In genomic region chr10:28674782-28675181, GRCh38 we compare ENCODE assay signal across 24 cellular contexts.
"Had no signal": no experiment of that assay in that cellular context is flagged by ENCODE, and none has a peak within 500 bp of the region (broad histone marks: within the 10 kb centered on the region; RNA-seq: fewer than 3 reads in every experiment).

No MANE protein-coding gene starts in this region.

- ATAC-seq: foreskin keratinocyte; left cardiac atrium; lower lobe of right lung; natural killer cell treated with Interleukin-12 subunit alpha and Interleukin-12 subunit beta and Interleukin-15 and Interleukin-18, amount 100 ng/mL, for 72 hours; right lobe of liver; stimulated activated naive B cell treated with anti-CD40 and anti-IgM and Interleukin-4, amounts not matched to agents 10 μg/mL and 1 μg/mL and 100 μg/mL, for 72 hours; stimulated activated naive CD8-positive, alpha-beta T cell treated with anti-CD3 and anti-CD28 coated beads, Interleukin-15, amount 100 ng/mL, for 72 hours had no signal

- H3K9ac ChIP-seq: parathyroid adenoma had no signal

- H3K9me3 Mint-ChIP-seq: dendritic cell treated with granulocyte-macrophage colony-stimulating factor and Interleukin-4, amounts not matched to agents 40 ng/mL and 50 ng/mL, for 4 days; memory B cell; natural killer cell treated with Interleukin-12 subunit alpha and Interleukin-12 subunit beta and Interleukin-15 and Interleukin-18, amount 100 ng/mL, for 72 hours; stimulated activated naive CD8-positive, alpha-beta T cell treated with anti-CD3 and anti-CD28 coated beads, Interleukin-15, amount 100 ng/mL, for 72 hours had no signal

- H3K27ac ChIP-seq: foreskin keratinocyte, left ventricle myocardium inferior, lower lobe of right lung, parathyroid adenoma, prostate gland, right lobe of liver, spleen, testis, tibial nerve had no signal

- H3K36me3 Mint-ChIP-seq: immature natural killer cell; memory B cell; natural killer cell treated with Interleukin-12 subunit alpha and Interleukin-12 subunit beta and Interleukin-15 and Interleukin-18, amount 100 ng/mL, for 72 hours; stimulated activated naive B cell treated with anti-CD40 and anti-IgM and Interleukin-4, amounts not matched to agents 10 μg/mL and 1 μg/mL and 100 μg/mL, for 72 hours had no signal

- H3K79me2 ChIP-seq: parathyroid adenoma had no signal

- H2AFZ ChIP-seq: parathyroid adenoma had no signal

- H3K27me3 ChIP-seq: testis had no signal

- H3K36me3 ChIP-seq: left ventricle myocardium inferior, lower lobe of right lung, prostate gland, right lobe of liver, spleen, tibial nerve had no signal

- DNase-seq: erythroblast; foreskin keratinocyte; immature natural killer cell; kidney; left cardiac atrium; left ventricle myocardium inferior; lower lobe of right lung; midbrain; right lobe of liver; spleen; stimulated activated CD4-positive, alpha-beta T cell treated with anti-CD3 and anti-CD28 coated beads, Interleukin-15, amount 100 ng/mL, for 24 hours; stimulated activated CD4-positive, alpha-beta T cell treated with anti-CD3 and anti-CD28 coated beads, Interleukin-1b, Interleukin-23, amount 100 ng/mL, for 48 hours; stimulated activated CD4-positive, alpha-beta T cell treated with anti-CD3 and anti-CD28 coated beads, Interleukin-4, amount 100 ng/mL, for 24 hours; stimulated activated naive B cell treated with anti-CD40 and anti-IgM and Interleukin-4, amounts not matched to agents 10 μg/mL and 1 μg/mL and 100 μg/mL, for 72 hours; stimulated activated naive CD8-positive, alpha-beta T cell treated with anti-CD3 and anti-CD28 coated beads, Interleukin-15, amount 100 ng/mL, for 72 hours; testis had no signal

- H3K27ac Mint-ChIP-seq: dendritic cell treated with granulocyte-macrophage colony-stimulating factor and Interleukin-4, amounts not matched to agents 40 ng/mL and 50 ng/mL, for 4 days; immature natural killer cell; memory B cell; natural killer cell treated with Interleukin-12 subunit alpha and Interleukin-12 subunit beta and Interleukin-15 and Interleukin-18, amount 100 ng/mL, for 72 hours; stimulated activated naive B cell treated with anti-CD40 and anti-IgM and Interleukin-4, amounts not matched to agents 10 μg/mL and 1 μg/mL and 100 μg/mL, for 72 hours; stimulated activated naive CD8-positive, alpha-beta T cell treated with anti-CD3 and anti-CD28 coated beads, Interleukin-15, amount 100 ng/mL, for 72 hours had no signal

- H3K4me3 Mint-ChIP-seq: dendritic cell treated with granulocyte-macrophage colony-stimulating factor and Interleukin-4, amounts not matched to agents 40 ng/mL and 50 ng/mL, for 4 days; immature natural killer cell; memory B cell; natural killer cell treated with Interleukin-12 subunit alpha and Interleukin-12 subunit beta and Interleukin-15 and Interleukin-18, amount 100 ng/mL, for 72 hours; stimulated activated naive B cell treated with anti-CD40 and anti-IgM and Interleukin-4, amounts not matched to agents 10 μg/mL and 1 μg/mL and 100 μg/mL, for 72 hours; stimulated activated naive CD8-positive, alpha-beta T cell treated with anti-CD3 and anti-CD28 coated beads, Interleukin-15, amount 100 ng/mL, for 72 hours had no signal

- H3K4me3 ChIP-seq: left ventricle myocardium inferior, lower lobe of right lung, prostate gland, right lobe of liver, spleen, testis, tibial nerve had no signal

- H3K4me1 ChIP-seq: foreskin keratinocyte, parathyroid adenoma, prostate gland, right lobe of liver had no signal

- FAIRE-seq: colon, endothelial cell of umbilical vein, kidney had no signal

- H3K9me3 ChIP-seq: left ventricle myocardium inferior, lower lobe of right lung, prostate gland, right lobe of liver, spleen, testis, tibial nerve had no signal
